ENCODE assay signal across 12 cellular contexts in genomic region chr17:75683467-75684041, GRCh38. TPM values are rescaled to one million over a fixed set of nuclear protein-coding genes. Genes with fewer than 3 reads are reported as not detected.
DNase-seq lines count a peak whose midpoint lies in the region; FAIRE-seq and TF ChIP-seq lines count a peak whose summit lies in the region.
"Had no signal": no experiment of that assay in that cellular context is flagged by ENCODE, and none has a peak within 500 bp of the region (broad histone marks: within the 10 kb centered on the region; RNA-seq: fewer than 3 reads in every experiment).

No MANE protein-coding gene starts in this region.

- H3K4me3 ChIP-seq in keratinocyte (ENCODE audit: control insufficient read depth in 2 of 3, extremely low read depth in 1 of 3, insufficient read depth in 2 of 3, low read depth in 1 of 3, low read length in 3 of 3) = peak overlapping the region in 1 of 3 experiments; percentile 26
- H3K4me3 ChIP-seq: esophagus muscularis mucosa had no signal

- peaks cover 3% of the 10 kb centered on the region for H3K36me3 Mint-ChIP-seq in activated CD4-positive, alpha-beta memory T cell treated with anti-CD3 and anti-CD28 coated beads for 36 hours
- peaks cover 29% of the 10 kb centered on the region for H3K36me3 Mint-ChIP-seq in activated CD4-positive, alpha-beta memory T cell treated with anti-CD3 and anti-CD28 coated beads, Interleukin-2, amount 10 ng/mL, durations not matched to agents 7 days and 5 days (ENCODE audit: low read depth)
- H3K36me3 Mint-ChIP-seq: activated naive CD4-positive, alpha-beta T cell treated with anti-CD3 and anti-CD28 coated beads, Interleukin-2, amount 50 U/mL, for 24 hours had no signal

- peaks cover 56% of the 10 kb centered on the region for H3K79me2 ChIP-seq in keratinocyte (ENCODE audit: control insufficient read depth, insufficient read depth, low read length)

- peak overlapping the region; percentile 90 for H3K9ac ChIP-seq in keratinocyte (ENCODE audit: control insufficient read depth, extremely low read depth, insufficient read depth, low read length)

- H3K9me3 ChIP-seq in keratinocyte (ENCODE audit: control insufficient read depth, low read depth, low read length) = no peaks in the 10 kb centered on the region
- H3K9me3 ChIP-seq: esophagus muscularis mucosa had no signal

- CTCF ChIA-PET in activated CD4-positive, alpha-beta memory T cell treated with anti-CD3 and anti-CD28 coated beads for 36 hours (lab: Charles Lee) = interaction anchor here (1.4 to 2.9 kb wide), 4 partner anchors 12 to 70 kb away, joined by 4 to 16 read pairs (median 6); no protein-coding TSS in a partner anchor
- CTCF ChIA-PET in activated CD4-positive, alpha-beta memory T cell treated with anti-CD3 and anti-CD28 coated beads, Interleukin-2, amount 10 ng/mL, durations not matched to agents 7 days and 5 days (lab: Charles Lee) = interaction anchor here (0.6 to 2.7 kb wide), 6 partner anchors 8 to 100 kb away, joined by 3 to 21 read pairs (median 4); no protein-coding TSS in a partner anchor

- dilution Hi-C loops in keratinocyte (cut with MboI; ENCODE audit: extremely low pct_ligation_motif_present, low sequenced_read_pairs) = no loop called here

- H3K9me1 ChIP-seq in keratinocyte (ENCODE audit: control insufficient read depth, extremely low read depth, insufficient read depth, low read length) = no peaks in the 10 kb centered on the region

- H3K27ac Mint-ChIP-seq in activated CD4-positive, alpha-beta memory T cell treated with anti-CD3 and anti-CD28 coated beads for 36 hours = peak overlapping the region; percentile 33
- no peak overlapping the region for H3K27ac Mint-ChIP-seq in activated CD4-positive, alpha-beta memory T cell treated with anti-CD3 and anti-CD28 coated beads, Interleukin-2, amount 10 ng/mL, durations not matched to agents 7 days and 5 days
- H3K27ac Mint-ChIP-seq: activated naive CD4-positive, alpha-beta T cell treated with anti-CD3 and anti-CD28 coated beads, Interleukin-2, amount 50 U/mL, for 24 hours had no signal

- intact Hi-C loops in activated CD4-positive, alpha-beta memory T cell treated with anti-CD3 and anti-CD28 coated beads for 36 hours (cut with micrococcal nuclease) = no loop called here

- no peaks in the 10 kb centered on the region for H4K20me1 ChIP-seq in keratinocyte (ENCODE audit: control insufficient read depth, extremely low read depth, insufficient read depth, low read length)

- peaks cover 2 to 22% of the 10 kb centered on the region in 2 experiments for H3K36me3 ChIP-seq in keratinocyte (ENCODE audit: control insufficient read depth in 2 of 2, extremely low read depth in 1 of 2, insufficient read depth in 2 of 2, low read length in 2 of 2)

- H3K4me2 ChIP-seq in keratinocyte (ENCODE audit: control insufficient read depth, extremely low read depth, insufficient read depth, low read depth, low read length) = peak overlapping the region; percentile 85

- no peak overlapping the region for H3K4me3 Mint-ChIP-seq in activated CD4-positive, alpha-beta memory T cell treated with anti-CD3 and anti-CD28 coated beads for 36 hours
- H3K4me3 Mint-ChIP-seq in activated CD4-positive, alpha-beta memory T cell treated with anti-CD3 and anti-CD28 coated beads, Interleukin-2, amount 10 ng/mL, durations not matched to agents 7 days and 5 days = no peak overlapping the region
- H3K4me3 Mint-ChIP-seq: activated naive CD4-positive, alpha-beta T cell treated with anti-CD3 and anti-CD28 coated beads, Interleukin-2, amount 50 U/mL, for 24 hours had no signal

- POLR2A ChIA-PET in activated CD4-positive, alpha-beta memory T cell treated with anti-CD3 and anti-CD28 coated beads for 36 hours (lab: Charles Lee) = no interaction called here
- POLR2A ChIA-PET in activated CD4-positive, alpha-beta memory T cell treated with anti-CD3 and anti-CD28 coated beads, Interleukin-2, amount 10 ng/mL, durations not matched to agents 7 days and 5 days (lab: Charles Lee) = interaction anchor here (0.9 to 1.0 kb wide), 2 partner anchors 16 to 17 kb away, joined by 3 to 4 read pairs; partner anchors contain the start of genes RECQL5 and SAP30BP

- H2AFZ ChIP-seq in keratinocyte (ENCODE audit: control insufficient read depth, low read length) = no peak overlapping the region

- H3K9me3 Mint-ChIP-seq in activated CD4-positive, alpha-beta memory T cell treated with anti-CD3 and anti-CD28 coated beads for 36 hours = no peaks in the 10 kb centered on the region
- no peaks in the 10 kb centered on the region for H3K9me3 Mint-ChIP-seq in activated CD4-positive, alpha-beta memory T cell treated with anti-CD3 and anti-CD28 coated beads, Interleukin-2, amount 10 ng/mL, durations not matched to agents 7 days and 5 days
- H3K9me3 Mint-ChIP-seq: activated naive CD4-positive, alpha-beta T cell treated with anti-CD3 and anti-CD28 coated beads, Interleukin-2, amount 50 U/mL, for 24 hours had no signal

- no peak for DNase-seq in activated CD4-positive, alpha-beta memory T cell treated with anti-CD3 and anti-CD28 coated beads for 36 hours
- DNase-seq in activated CD4-positive, alpha-beta memory T cell treated with anti-CD3 and anti-CD28 coated beads, Interleukin-2, amount 10 ng/mL, durations not matched to agents 7 days and 5 days = no peak
- DNase-seq in amniotic epithelial cell (ENCODE audit: low read depth) (peak; percentile 76), keratinocyte (ENCODE audit: low read depth, low spot score) (no peak), ureter (ENCODE audit: low spot score) (peak; percentile 43), AML-193 (lab: John Stamatoyannopoulos, UW) (no peak), inferior parietal cortex (ENCODE audit: extremely low spot score) (no peak), NCI-H2029 (lab: John Stamatoyannopoulos, UW) (no peak)
- DNase-seq: WERI-Rb-1 had no signal

- H3K4me1 Mint-ChIP-seq in activated CD4-positive, alpha-beta memory T cell treated with anti-CD3 and anti-CD28 coated beads for 36 hours (ENCODE audit: low read depth) = peaks cover 41% of the 10 kb centered on the region
- H3K4me1 Mint-ChIP-seq in activated CD4-positive, alpha-beta memory T cell treated with anti-CD3 and anti-CD28 coated beads, Interleukin-2, amount 10 ng/mL, durations not matched to agents 7 days and 5 days = peaks cover 24% of the 10 kb centered on the region

- H3K27me3 ChIP-seq in keratinocyte (ENCODE audit: control insufficient read depth, extremely low read depth, insufficient read depth, low read length) = no peaks in the 10 kb centered on the region
- H3K27me3 ChIP-seq: esophagus muscularis mucosa had no signal

- no peaks in the 10 kb centered on the region for H3K27me3 Mint-ChIP-seq in activated CD4-positive, alpha-beta memory T cell treated with anti-CD3 and anti-CD28 coated beads for 36 hours
- H3K27me3 Mint-ChIP-seq in activated CD4-positive, alpha-beta memory T cell treated with anti-CD3 and anti-CD28 coated beads, Interleukin-2, amount 10 ng/mL, durations not matched to agents 7 days and 5 days = no peaks in the 10 kb centered on the region
- H3K27me3 Mint-ChIP-seq: activated naive CD4-positive, alpha-beta T cell treated with anti-CD3 and anti-CD28 coated beads, Interleukin-2, amount 50 U/mL, for 24 hours had no signal

- no peak for TF ChIP-seq CTCF in keratinocyte (optimal IDR thresholded peaks at IDR 0.05 in 1 of 3, IDR thresholded peaks at IDR 0.05 in 1 of 3, conservative IDR thresholded peaks at IDR 0.05 in 1 of 3; ENCODE audit: extremely low read depth in 1 of 3, insufficient read depth in 2 of 3, low read length in 3 of 3)

- H3K4me1 ChIP-seq in keratinocyte (ENCODE audit: control insufficient read depth, extremely low read depth, insufficient read depth, low read length) = peaks cover 86% of the 10 kb centered on the region

- H3K27ac ChIP-seq in keratinocyte (ENCODE audit: control insufficient read depth, insufficient read depth, low read length) = peak overlapping the region; percentile 99
- H3K27ac ChIP-seq: WERI-Rb-1 had no signal

- FAIRE-seq in keratinocyte (lab: Jason Lieb, UNC) = peak; percentile 97
- FAIRE-seq: A204.1 had no signal

RNA-seq across cellular contexts. Expression of gene SAP30BP, which starts 16.4 kb away (rescaled TPM):
- 10 to 100 TPM; 81.4 to 92.7 TPM for total RNA-seq in activated CD4-positive, alpha-beta memory T cell treated with anti-CD3 and anti-CD28 coated beads for 36 hours
- total RNA-seq in activated CD4-positive, alpha-beta memory T cell treated with anti-CD3 and anti-CD28 coated beads, Interleukin-2, amount 10 ng/mL, durations not matched to agents 7 days and 5 days = 10 to 100 TPM; 87.2 to 89.6 TPM
- 99.0 to 103 TPM (median 101 TPM) in 3 replicates for polyA plus RNA-seq in keratinocyte
- 115 TPM for polyA plus RNA-seq in keratinocyte (2011; ENCODE audit: low read depth)
- polyA plus RNA-seq in keratinocyte (2011; cell fraction: cytosol; rRNA removed) = 97.8 and 111 TPM in 2 replicates
- 174 and 189 TPM in 2 replicates for polyA plus RNA-seq in keratinocyte (2011; cell fraction: nucleus; rRNA removed)
- 80.5 and 96.0 TPM in 2 replicates for polyA plus RNA-seq in keratinocyte (2012; ENCODE audit: low replicate concordance)
- 44.9 to 68.4 TPM (median 58.9 TPM) in 3 replicates for polyA minus RNA-seq in keratinocyte
- 52.4 TPM for polyA minus RNA-seq in keratinocyte (2011; cell fraction: cytosol; rRNA and poly(A)+ RNA removed)
- 43.7 and 56.2 TPM in 2 replicates for polyA minus RNA-seq in keratinocyte (2011; cell fraction: nucleus; rRNA and poly(A)+ RNA removed)
- total RNA-seq in ureter = 106 TPM

RNA-seq across cellular contexts. Expression of gene RECQL5, which starts 16.6 kb away (rescaled TPM):
- total RNA-seq in activated CD4-positive, alpha-beta memory T cell treated with anti-CD3 and anti-CD28 coated beads for 36 hours = 10 to 100 TPM; 27.7 to 31.3 TPM
- total RNA-seq in activated CD4-positive, alpha-beta memory T cell treated with anti-CD3 and anti-CD28 coated beads, Interleukin-2, amount 10 ng/mL, durations not matched to agents 7 days and 5 days = 10 to 100 TPM; 38.3 TPM
- 11.9 to 15.8 TPM (median 12.9 TPM) in 3 replicates for polyA plus RNA-seq in keratinocyte
- polyA plus RNA-seq in keratinocyte (2011; ENCODE audit: low read depth) = 5.9 TPM
- 5.3 and 5.5 TPM in 2 replicates for polyA plus RNA-seq in keratinocyte (2011; cell fraction: cytosol; rRNA removed)
- 80.9 and 96.7 TPM in 2 replicates for polyA plus RNA-seq in keratinocyte (2011; cell fraction: nucleus; rRNA removed)
- polyA plus RNA-seq in keratinocyte (2012; ENCODE audit: low replicate concordance) = 16.7 and 20.5 TPM in 2 replicates
- 31.0 to 53.1 TPM (median 38.4 TPM) in 3 replicates for polyA minus RNA-seq in keratinocyte
- polyA minus RNA-seq in keratinocyte (2011; cell fraction: cytosol; rRNA and poly(A)+ RNA removed) = 11.1 TPM
- polyA minus RNA-seq in keratinocyte (2011; cell fraction: nucleus; rRNA and poly(A)+ RNA removed) = 35.5 and 43.4 TPM in 2 replicates
- total RNA-seq in ureter = 91.1 TPM

RNA-seq across cellular contexts. Expression of gene ITGB4, which starts 37.7 kb away (rescaled TPM):
- total RNA-seq in activated CD4-positive, alpha-beta memory T cell treated with anti-CD3 and anti-CD28 coated beads for 36 hours = 1 to 10 TPM in 1 of 2 experiments, under 1 TPM in 1; 0.67 to 1.1 TPM
- total RNA-seq in activated CD4-positive, alpha-beta memory T cell treated with anti-CD3 and anti-CD28 coated beads, Interleukin-2, amount 10 ng/mL, durations not matched to agents 7 days and 5 days = under 1 TPM; 0.43 to 0.68 TPM
- polyA plus RNA-seq in keratinocyte = 761 to 1,084 TPM (median 1,039 TPM) in 3 replicates
- polyA plus RNA-seq in keratinocyte (2011; ENCODE audit: low read depth) = 357 TPM
- 399 and 802 TPM in 2 replicates for polyA plus RNA-seq in keratinocyte (2011; cell fraction: cytosol; rRNA removed)
- polyA plus RNA-seq in keratinocyte (2011; cell fraction: nucleus; rRNA removed) = 3,183 and 4,055 TPM in 2 replicates
- 790 and 2,344 TPM in 2 replicates for polyA plus RNA-seq in keratinocyte (2012; ENCODE audit: low replicate concordance)
- polyA minus RNA-seq in keratinocyte = 1,878 to 7,870 TPM (median 1,919 TPM) in 3 replicates
- polyA minus RNA-seq in keratinocyte (2011; cell fraction: cytosol; rRNA and poly(A)+ RNA removed) = 2,383 TPM
- polyA minus RNA-seq in keratinocyte (2011; cell fraction: nucleus; rRNA and poly(A)+ RNA removed) = 4,240 and 4,449 TPM in 2 replicates
- 303 TPM for total RNA-seq in ureter

RNA-seq across cellular contexts. Expression of gene SMIM5, which starts 50.3 kb away (rescaled TPM):
- total RNA-seq in activated CD4-positive, alpha-beta memory T cell treated with anti-CD3 and anti-CD28 coated beads for 36 hours = not detected
- not detected for total RNA-seq in activated CD4-positive, alpha-beta memory T cell treated with anti-CD3 and anti-CD28 coated beads, Interleukin-2, amount 10 ng/mL, durations not matched to agents 7 days and 5 days
- polyA plus RNA-seq in keratinocyte = 0.15 to 0.59 TPM (median 0.24 TPM) in 3 replicates
- 0.80 TPM for polyA plus RNA-seq in keratinocyte (2011; ENCODE audit: low read depth)
- 0.23 and 0.39 TPM in 2 replicates for polyA plus RNA-seq in keratinocyte (2011; cell fraction: cytosol; rRNA removed)
- polyA plus RNA-seq in keratinocyte (2011; cell fraction: nucleus; rRNA removed) = 0.18 and 0.28 TPM in 2 replicates
- 0.19 and 5.3 TPM in 2 replicates for polyA plus RNA-seq in keratinocyte (2012; ENCODE audit: low replicate concordance)
- 0.13 to 0.66 TPM (median 0.30 TPM) in 3 replicates for polyA minus RNA-seq in keratinocyte
- polyA minus RNA-seq in keratinocyte (2011; cell fraction: cytosol; rRNA and poly(A)+ RNA removed) = not detected
- 0.39 and 0.53 TPM in 2 replicates for polyA minus RNA-seq in keratinocyte (2011; cell fraction: nucleus; rRNA and poly(A)+ RNA removed)
- 9.5 TPM for total RNA-seq in ureter

Comparison
In these comparisons a context has a peak if more than half of its experiments do, and no peak if none do; other contexts are left out.
1. DNase-seq: peak in amniotic epithelial cell (single experiment) and ureter (single experiment); none in activated CD4-positive, alpha-beta memory T cell treated with anti-CD3 and anti-CD28 coated beads for 36 hours (single experiment), activated CD4-positive, alpha-beta memory T cell treated with anti-CD3 and anti-CD28 coated beads, Interleukin-2, amount 10 ng/mL, durations not matched to agents 7 days and 5 days (single experiment), keratinocyte (single experiment), AML-193 (0 of 2), inferior parietal cortex (single experiment) and NCI-H2029 (single experiment).
2. RNA of gene ITGB4, which starts 37.7 kb away (total RNA-seq): 303 TPM in ureter (single experiment); 0.67 to 1.1 TPM in activated CD4-positive, alpha-beta memory T cell treated with anti-CD3 and anti-CD28 coated beads for 36 hours and 0.43 to 0.68 TPM in activated CD4-positive, alpha-beta memory T cell treated with anti-CD3 and anti-CD28 coated beads, Interleukin-2, amount 10 ng/mL, durations not matched to agents 7 days and 5 days; every median in the first group is over 100 times any median in the second.